Comparison of ENCODE assay signal across 2 cellular contexts in genomic region chr17:62405451-62405850, GRCh38.
TF ChIP-seq lines count a peak whose summit lies in the region.

No MANE protein-coding gene starts in this region.

TF ChIP-seq in GM23338, 12 proteins besides CTCF, POLR2A, EP300 and RAD21:
- TF ChIP-seq STAT1 (IDR thresholded peaks at IDR 0.05; ENCODE audit: unreplicated experiment) (no peak), EZH2phosphoT487 (IDR thresholded peaks at IDR 0.05; ENCODE audit: unreplicated experiment) (no peak), POLR2AphosphoS5 (IDR thresholded peaks at IDR 0.05; ENCODE audit: low read depth) (no peak)

TF ChIP-seq in H1, 55 proteins besides CTCF, POLR2A, EP300 and RAD21:
- no peak for TF ChIP-seq PHF8 (conservative IDR thresholded peaks at IDR 0.05; ENCODE audit: low read depth, low read length)
- TF ChIP-seq RFX5 (IDR thresholded peaks at IDR 0.05; ENCODE audit: borderline replicate concordance, low read depth, low read length): no peak
- TF ChIP-seq HDAC2 (IDR thresholded peaks at IDR 0.05; ENCODE audit: borderline replicate concordance in 1 of 2, low read depth in 2 of 2, low read length in 2 of 2): no peak
- no peak for TF ChIP-seq BACH1 (IDR thresholded peaks at IDR 0.05; ENCODE audit: low read length)
- TF ChIP-seq SIX5 (IDR thresholded peaks at IDR 0.05; ENCODE audit: low read depth, low read length): no peak
- no peak for TF ChIP-seq USF2 (IDR thresholded peaks at IDR 0.05; ENCODE audit: low read length)
- no peak for TF ChIP-seq BCL11A (IDR thresholded peaks at IDR 0.05; ENCODE audit: low read depth in 2 of 2, low read length in 2 of 2)
- no peak for TF ChIP-seq CTBP2 (IDR thresholded peaks at IDR 0.05; ENCODE audit: borderline replicate concordance, insufficient read depth, insufficient read length, low read length)
- no peak for TF ChIP-seq MAFK (IDR thresholded peaks at IDR 0.05; ENCODE audit: low read depth, low read length)
- no peak for TF ChIP-seq CEBPB (IDR thresholded peaks at IDR 0.05; ENCODE audit: low read depth, low read length)
- no peak for TF ChIP-seq TCF12 (IDR thresholded peaks at IDR 0.05; ENCODE audit: low read depth, low read length)
TF ChIP-seq in H1: peak in this region for 0.
